In genomic region chr20:63897978-63898561, GRCh38 we compare ENCODE assay signal across 14 cellular contexts. TPM values are rescaled to one million over a fixed set of nuclear protein-coding genes. Genes with fewer than 3 reads are reported as not detected.
DNase-seq lines count a peak whose midpoint lies in the region; ATAC-seq and TF ChIP-seq lines count a peak whose summit lies in the region.
"Had no signal": no experiment of that assay in that cellular context is flagged by ENCODE, and none has a peak within 500 bp of the region (broad histone marks: within the 10 kb centered on the region; RNA-seq: fewer than 3 reads in every experiment).

No MANE protein-coding gene starts in this region.

- intact Hi-C loops in CD8-positive, alpha-beta T cell (cut with DNase I, micrococcal nuclease) = loop anchor here (5.0 to 10.0 kb wide), 3 partner anchors 79 to 273 kb away; partner anchors contain the start of genes GMEB2 (in 1 of the 2) and SAMD10 (in 1 of the 2)
- intact Hi-C loops in activated CD8-positive, alpha-beta T cell treated with anti-CD3 and anti-CD28 coated beads for 36 hours (cut with micrococcal nuclease) = no loop called here
- intact Hi-C loops in colonic mucosa (cut with DNase I) = no loop called here

- H3K9me3 Mint-ChIP-seq in CD8-positive, alpha-beta T cell = no peaks in the 10 kb centered on the region
- H3K9me3 Mint-ChIP-seq in activated CD8-positive, alpha-beta T cell treated with anti-CD3 and anti-CD28 coated beads for 36 hours = no peaks in the 10 kb centered on the region
- no peaks in the 10 kb centered on the region for H3K9me3 Mint-ChIP-seq in memory B cell

- H3K36me3 ChIP-seq in CD8-positive, alpha-beta T cell (ENCODE audit: insufficient read depth, low read length) = peaks cover 4% of the 10 kb centered on the region
- H3K36me3 ChIP-seq in colonic mucosa = no peaks in the 10 kb centered on the region

- no peaks in the 10 kb centered on the region for H3K9me3 ChIP-seq in CD8-positive, alpha-beta T cell (ENCODE audit: low read length)
- H3K9me3 ChIP-seq in colonic mucosa = no peaks in the 10 kb centered on the region
- H3K9me3 ChIP-seq: BE2C had no signal

- H3K4me1 Mint-ChIP-seq in CD8-positive, alpha-beta T cell (ENCODE audit: low read depth) = peaks cover 67% of the 10 kb centered on the region
- peaks cover 51% of the 10 kb centered on the region for H3K4me1 Mint-ChIP-seq in activated CD8-positive, alpha-beta T cell treated with anti-CD3 and anti-CD28 coated beads for 36 hours (ENCODE audit: low read depth)
- peaks cover 27% of the 10 kb centered on the region for H3K4me1 Mint-ChIP-seq in memory B cell

- H3K9ac ChIP-seq in colonic mucosa (ENCODE audit: low read depth in 2 of 2, low read length in 2 of 2) = no peak overlapping the region

- peaks cover 62% of the 10 kb centered on the region for H3K4me1 ChIP-seq in CD8-positive, alpha-beta T cell (ENCODE audit: insufficient read depth, low read length)
- peaks cover 9% of the 10 kb centered on the region for H3K4me1 ChIP-seq in colonic mucosa
- H3K4me1 ChIP-seq: BE2C had no signal

- H3K27ac ChIP-seq in 22Rv1 (peak overlapping the region; percentile 83; the same call in 1 of the 2 replicates), colonic mucosa (no peak overlapping the region)
- H3K27ac ChIP-seq in CD8-positive, alpha-beta T cell (ENCODE audit: low read depth, low read length) = no peak overlapping the region

- ATAC-seq in CD8-positive, alpha-beta T cell = no peak
- ATAC-seq in activated CD8-positive, alpha-beta T cell treated with anti-CD3 and anti-CD28 coated beads for 36 hours = no peak
- ATAC-seq in memory B cell (ENCODE audit: low read depth) = no peak
- no peak for ATAC-seq in HG02938 (IDR thresholded peaks at IDR 0.05; ENCODE audit: unreplicated experiment)
- no peak for ATAC-seq in HG03097 (IDR thresholded peaks at IDR 0.05; ENCODE audit: low FRiP score, unreplicated experiment)
- ATAC-seq: GM12878 had no signal

- no peak overlapping the region for H3K4me3 ChIP-seq in CD8-positive, alpha-beta T cell (ENCODE audit: low read depth, low read length)
- H3K4me3 ChIP-seq in colonic mucosa = no peak overlapping the region
- H3K4me3 ChIP-seq: GM12878 had no signal

- H3K27me3 ChIP-seq in CD8-positive, alpha-beta T cell (ENCODE audit: insufficient read depth, low read length) = no peaks in the 10 kb centered on the region
- no peaks in the 10 kb centered on the region for H3K27me3 ChIP-seq in colonic mucosa
- H3K27me3 ChIP-seq: BE2C had no signal

- no peak overlapping the region for H3K4me3 Mint-ChIP-seq in CD8-positive, alpha-beta T cell
- H3K4me3 Mint-ChIP-seq in activated CD8-positive, alpha-beta T cell treated with anti-CD3 and anti-CD28 coated beads for 36 hours = no peak overlapping the region
- no peak overlapping the region for H3K4me3 Mint-ChIP-seq in memory B cell

- POLR2A ChIA-PET in CD8-positive, alpha-beta T cell (lab: Charles Lee) = no interaction called here
- POLR2A ChIA-PET in activated CD8-positive, alpha-beta T cell treated with anti-CD3 and anti-CD28 coated beads for 36 hours (lab: Charles Lee) = no interaction called here

- TF ChIP-seq CTCF in 22Rv1 (IDR thresholded peaks at IDR 0.05) (no peak), colonic mucosa (IDR thresholded peaks at IDR 0.05) (no peak)
- no peak for TF ChIP-seq CTCF in CD8-positive, alpha-beta T cell (IDR thresholded peaks at IDR 0.05)
- no peak for TF ChIP-seq CTCF in activated CD8-positive, alpha-beta T cell treated with anti-CD3 and anti-CD28 coated beads for 36 hours (IDR thresholded peaks at IDR 0.05)

- no peaks in the 10 kb centered on the region for H3K27me3 Mint-ChIP-seq in CD8-positive, alpha-beta T cell (ENCODE audit: low read depth)
- no peaks in the 10 kb centered on the region for H3K27me3 Mint-ChIP-seq in activated CD8-positive, alpha-beta T cell treated with anti-CD3 and anti-CD28 coated beads for 36 hours
- H3K27me3 Mint-ChIP-seq in memory B cell = no peaks in the 10 kb centered on the region

- peak overlapping the region; percentile 63 for H3K27ac Mint-ChIP-seq in CD8-positive, alpha-beta T cell
- peak overlapping the region; percentile 75 for H3K27ac Mint-ChIP-seq in activated CD8-positive, alpha-beta T cell treated with anti-CD3 and anti-CD28 coated beads for 36 hours
- H3K27ac Mint-ChIP-seq in memory B cell = peak overlapping the region; percentile 66

- CTCF ChIA-PET in CD8-positive, alpha-beta T cell (lab: Charles Lee) = no interaction called here
- CTCF ChIA-PET in activated CD8-positive, alpha-beta T cell treated with anti-CD3 and anti-CD28 coated beads for 36 hours (lab: Charles Lee) = interaction anchor here (2.8 kb wide), 1 partner anchor 75 kb away, joined by 9 read pairs; no protein-coding TSS in a partner anchor

- no peak for DNase-seq in CD8-positive, alpha-beta T cell
- no peak for DNase-seq in activated CD8-positive, alpha-beta T cell treated with anti-CD3 and anti-CD28 coated beads for 36 hours
- DNase-seq in memory B cell (ENCODE audit: low spot score in 2 of 2) (no peak), colonic mucosa (no peak), NCI-H2029 treated with DMSO at 0.1 percent for 48 hours (lab: John Stamatoyannopoulos, UW) (no peak)
- DNase-seq: activated gamma-delta T cell treated with Interleukin-2 at 50 U/mL for 16 hours; BE2C; NCI-H226; stimulated activated CD4-positive, alpha-beta T cell treated with anti-CD3 and anti-CD28 coated beads, Interleukin-2, amount 100 ng/mL, for 48 hours had no signal

- peaks cover 18% of the 10 kb centered on the region for H3K36me3 Mint-ChIP-seq in CD8-positive, alpha-beta T cell
- peaks cover 35% of the 10 kb centered on the region for H3K36me3 Mint-ChIP-seq in activated CD8-positive, alpha-beta T cell treated with anti-CD3 and anti-CD28 coated beads for 36 hours (ENCODE audit: low read depth)
- H3K36me3 Mint-ChIP-seq in memory B cell = peaks cover 3% of the 10 kb centered on the region

RNA-seq across cellular contexts. Expression of gene DNAJC5, which starts 3.1 kb away (rescaled TPM):
- 10 to 100 TPM; 24.3 TPM for total RNA-seq in CD8-positive, alpha-beta T cell
- 10 to 100 TPM; 32.2 to 32.5 TPM for total RNA-seq in activated CD8-positive, alpha-beta T cell treated with anti-CD3 and anti-CD28 coated beads for 36 hours
- total RNA-seq in colonic mucosa = 10 to 100 TPM; 58.9 to 63.9 TPM

RNA-seq across cellular contexts. Expression of gene TPD52L2, which starts 33.0 kb away (rescaled TPM):
- total RNA-seq in CD8-positive, alpha-beta T cell = 10 to 100 TPM; 18.7 to 19.4 TPM
- total RNA-seq in activated CD8-positive, alpha-beta T cell treated with anti-CD3 and anti-CD28 coated beads for 36 hours = 10 to 100 TPM; 43.1 to 44.6 TPM
- total RNA-seq in colonic mucosa = 10 to 100 TPM; 54.0 to 66.1 TPM

RNA-seq across cellular contexts. Expression of gene ABHD16B, which starts 36.8 kb away (rescaled TPM):
- not detected for total RNA-seq in CD8-positive, alpha-beta T cell
- not detected for total RNA-seq in activated CD8-positive, alpha-beta T cell treated with anti-CD3 and anti-CD28 coated beads for 36 hours
- total RNA-seq in colonic mucosa = not detected
- total RNA-seq: epithelial cell of proximal tubule, GM12878 had no signal

RNA-seq across cellular contexts. Expression of gene UCKL1, which starts 58.1 kb away (rescaled TPM):
- 10 to 100 TPM; 29.6 to 33.7 TPM for total RNA-seq in CD8-positive, alpha-beta T cell
- total RNA-seq in activated CD8-positive, alpha-beta T cell treated with anti-CD3 and anti-CD28 coated beads for 36 hours = 10 to 100 TPM; 31.5 to 32.6 TPM
- 10 to 100 TPM; 33.6 to 49.5 TPM for total RNA-seq in colonic mucosa

Comparison
In these comparisons a context has a peak if more than half of its experiments do, and no peak if none do; other contexts are left out.
1. intact Hi-C loops: an anchor here in CD8-positive, alpha-beta T cell (5.0 to 10.0 kb wide); none called in activated CD8-positive, alpha-beta T cell treated with anti-CD3 and anti-CD28 coated beads for 36 hours and colonic mucosa.